23 cellular contexts compared by ENCODE assay signal in the genomic region with DNA sequence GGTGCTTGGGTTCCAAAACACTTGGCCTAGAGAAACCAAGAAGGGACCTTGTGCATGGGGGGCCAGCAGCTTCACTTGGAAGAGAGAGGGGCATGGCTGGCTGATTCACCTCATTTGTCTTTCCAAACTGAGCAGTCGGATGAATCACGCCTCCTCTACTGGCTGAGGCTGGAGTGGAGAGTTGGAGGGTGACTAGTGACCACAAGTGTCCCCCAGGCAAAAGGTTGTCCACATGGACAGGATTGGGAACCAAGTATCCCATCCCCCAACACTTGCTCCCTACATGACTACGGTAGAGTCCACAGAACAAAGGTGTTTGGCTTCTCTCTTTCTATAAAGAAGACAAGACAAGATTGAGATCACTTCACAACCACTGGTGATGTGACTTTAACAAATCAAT.
A peak's percentile ranks its signal among the peaks of the same experiment; 100 is the strongest.
DNase-seq lines count a peak whose midpoint lies in the region; ATAC-seq and TF ChIP-seq lines count a peak whose summit lies in the region.
"Had no signal": no experiment of that assay in that cellular context is flagged by ENCODE, and none has a peak within 500 bp of the region (broad histone marks: within the 10 kb centered on the region; RNA-seq: fewer than 3 reads in every experiment).

No MANE protein-coding gene starts in this region.

- no peak overlapping the region for H3K27ac Mint-ChIP-seq in stimulated activated naive B cell treated with anti-CD40 and anti-IgM and Interleukin-4, amounts not matched to agents 10 μg/mL and 1 μg/mL and 100 μg/mL, for 72 hours
- H3K27ac Mint-ChIP-seq: B cell; CD14-positive monocyte; CD4-positive, alpha-beta memory T cell; CD8-positive, alpha-beta memory T cell had no signal

- no peaks in the 10 kb centered on the region for H3K27me3 Mint-ChIP-seq in stimulated activated naive B cell treated with anti-CD40 and anti-IgM and Interleukin-4, amounts not matched to agents 10 μg/mL and 1 μg/mL and 100 μg/mL, for 72 hours
- H3K27me3 Mint-ChIP-seq: B cell; CD4-positive, alpha-beta memory T cell; CD4-positive, CD25-positive, alpha-beta regulatory T cell; CD8-positive, alpha-beta memory T cell had no signal

- ATAC-seq in stimulated activated naive B cell treated with anti-CD40 and anti-IgM and Interleukin-4, amounts not matched to agents 10 μg/mL and 1 μg/mL and 100 μg/mL, for 72 hours (replicated peaks): no peak
- ATAC-seq: A549, GM12878 had no signal

- H3K9me3 Mint-ChIP-seq in stimulated activated naive B cell treated with anti-CD40 and anti-IgM and Interleukin-4, amounts not matched to agents 10 μg/mL and 1 μg/mL and 100 μg/mL, for 72 hours: peaks cover 2 to 6% of the 10 kb centered on the region in 2 donors

- DNase-seq in EL: peak; percentile 3
- DNase-seq in HT1080 (ENCODE audit: low read depth): peak; percentile 28
- DNase-seq in RPMI7951 (ENCODE audit: low read depth): peak; percentile 60
- peak; percentile 27 for DNase-seq in fibroblast of mammary gland (ENCODE audit: low read depth)
- DNase-seq in C1 segment of cervical spinal cord (lab: John Stamatoyannopoulos, UW): no peak
- DNase-seq in stimulated activated naive B cell treated with anti-CD40 and anti-IgM and Interleukin-4, amounts not matched to agents 10 μg/mL and 1 μg/mL and 100 μg/mL, for 72 hours: no peak
- no peak for DNase-seq in midbrain (lab: John Stamatoyannopoulos, UW)
- DNase-seq: AML-193; CD4-positive, alpha-beta memory T cell; CD4-positive, CD25-positive, alpha-beta regulatory T cell; CD8-positive, alpha-beta memory T cell; COR-L47; DMS 273 treated with DMSO at 0.1 percent for 48 hours; DMS153; DMS53; DMS79; DND-41; GDM1 had no signal

- H3K36me3 Mint-ChIP-seq in stimulated activated naive B cell treated with anti-CD40 and anti-IgM and Interleukin-4, amounts not matched to agents 10 μg/mL and 1 μg/mL and 100 μg/mL, for 72 hours: no peaks in the 10 kb centered on the region
- H3K36me3 Mint-ChIP-seq: CD14-positive monocyte; CD4-positive, alpha-beta memory T cell; CD4-positive, CD25-positive, alpha-beta regulatory T cell; CD8-positive, alpha-beta memory T cell had no signal

- H3K4me3 ChIP-seq in fibroblast of mammary gland (ENCODE audit: control insufficient read depth, low read depth, low read length): no peak overlapping the region
- H3K4me3 ChIP-seq: A549; BLaER1 treated with 17β-estradiol and CSF1 and Interleukin-3, amounts not matched to agents 10 nM and 100 nM; GM12878 had no signal

- H3K4me3 Mint-ChIP-seq in stimulated activated naive B cell treated with anti-CD40 and anti-IgM and Interleukin-4, amounts not matched to agents 10 μg/mL and 1 μg/mL and 100 μg/mL, for 72 hours: no peak overlapping the region
- H3K4me3 Mint-ChIP-seq: B cell; CD14-positive monocyte; CD4-positive, alpha-beta memory T cell; CD4-positive, CD25-positive, alpha-beta regulatory T cell; CD8-positive, alpha-beta memory T cell had no signal

- TF ChIP-seq CTCF in fibroblast of mammary gland (conservative IDR thresholded peaks at IDR 0.05; ENCODE audit: control insufficient read depth, insufficient read depth, low read depth, low read length): no peak

- H3K4me1 Mint-ChIP-seq in stimulated activated naive B cell treated with anti-CD40 and anti-IgM and Interleukin-4, amounts not matched to agents 10 μg/mL and 1 μg/mL and 100 μg/mL, for 72 hours: no peaks in the 10 kb centered on the region
- H3K4me1 Mint-ChIP-seq: B cell; CD14-positive monocyte; CD4-positive, alpha-beta memory T cell; CD4-positive, CD25-positive, alpha-beta regulatory T cell; CD8-positive, alpha-beta memory T cell had no signal

Comparison
In these comparisons a context has a peak if more than half of its experiments do, and no peak if none do; other contexts are left out.
1. DNase-seq: peak in EL (single experiment), HT1080 (single experiment), RPMI7951 (single experiment) and fibroblast of mammary gland (single experiment); none in C1 segment of cervical spinal cord (0 of 14), stimulated activated naive B cell treated with anti-CD40 and anti-IgM and Interleukin-4, amounts not matched to agents 10 μg/mL and 1 μg/mL and 100 μg/mL, for 72 hours (single experiment) and midbrain (single experiment).